22 cellular contexts compared by ENCODE assay signal in the genomic region with DNA sequence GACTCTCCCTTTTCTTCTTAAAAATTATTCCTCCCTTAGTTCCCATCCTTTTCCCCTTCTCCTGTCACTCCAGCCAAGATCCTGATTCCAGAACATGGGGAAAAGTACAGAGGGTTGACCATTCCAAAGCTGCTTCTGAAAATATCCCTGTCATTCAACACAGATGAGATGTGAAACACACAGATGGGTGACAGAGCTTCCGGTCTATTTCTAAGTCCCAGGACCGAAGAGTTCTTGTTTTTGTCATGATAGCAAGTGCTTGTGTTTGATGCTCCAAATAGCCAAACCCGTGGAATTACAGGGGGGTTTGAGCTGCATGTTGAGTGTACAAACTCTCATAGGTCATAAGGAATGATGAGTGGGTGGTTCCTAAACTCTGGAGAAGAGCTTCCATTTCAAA. TPM values are rescaled to one million over a fixed set of nuclear protein-coding genes. Genes with fewer than 3 reads are reported as not detected.
DNase-seq lines count a peak whose midpoint lies in the region; ATAC-seq and TF ChIP-seq lines count a peak whose summit lies in the region.
"Had no signal": no experiment of that assay in that cellular context is flagged by ENCODE, and none has a peak within 500 bp of the region (broad histone marks: within the 10 kb centered on the region; RNA-seq: fewer than 3 reads in every experiment).

No MANE protein-coding gene starts in this region.

- TF ChIP-seq POLR2A in heart left ventricle (IDR thresholded peaks at IDR 0.05), result no peak
- TF ChIP-seq POLR2A in body of pancreas (IDR thresholded peaks at IDR 0.05), result no peak

- peak overlapping the region in 1 of 5 experiments; percentile 2 for H3K4me3 Mint-ChIP-seq in brain
- H3K4me3 Mint-ChIP-seq in neural crest cell, result no peak overlapping the region
- H3K4me3 Mint-ChIP-seq: activated CD4-positive, alpha-beta memory T cell treated with anti-CD3 and anti-CD28 coated beads for 36 hours; T-helper 1 cell treated with Interleukin-12 subunit alpha and Interleukin-12 subunit beta and Interleukin-4 antibody, amounts not matched to agents 30 μg/mL and 1 μg/mL, for 36 hours had no signal

- peaks cover 3 to 79% (median 54%) of the 10 kb centered on the region in 12 donors for H3K4me1 ChIP-seq in heart left ventricle
- H3K4me1 ChIP-seq in urinary bladder (ENCODE audit: insufficient read depth), result no peaks in the 10 kb centered on the region
- peaks cover 46% of the 10 kb centered on the region for H3K4me1 ChIP-seq in body of pancreas
- H3K4me1 ChIP-seq: BE2C had no signal

- ATAC-seq in heart left ventricle (peak; percentile 60 to 79 (median 70)), body of pancreas (no peak)
- ATAC-seq: activated naive CD4-positive, alpha-beta T cell treated with anti-CD3 and anti-CD28 coated beads, Interleukin-2, amount 50 U/mL, for 72 hours; esophagus mucosa had no signal

- TF ChIP-seq CTCF in brain (conservative IDR thresholded peaks at IDR 0.05) (no peak), heart left ventricle (IDR thresholded peaks at IDR 0.05) (no peak), neural crest cell (conservative IDR thresholded peaks at IDR 0.05) (no peak), body of pancreas (IDR thresholded peaks at IDR 0.05) (no peak)

- H3K9me3 ChIP-seq in heart left ventricle, result peaks cover 0 to 2% (median 0%) of the 10 kb centered on the region in 12 donors
- no peaks in the 10 kb centered on the region for H3K9me3 ChIP-seq in body of pancreas
- H3K9me3 ChIP-seq: BE2C, Caco-2 had no signal

- intact Hi-C loops in heart left ventricle (cut with DNase I) (loop anchor here in 2 of 10 donors (5.0 to 10.0 kb wide), 2 partner anchors 42 to 50 kb away; no protein-coding TSS in a partner anchor), body of pancreas (cut with DNase I) (no loop called here)

- H3K27me3 ChIP-seq in heart left ventricle (no peaks in the 10 kb centered on the region), body of pancreas (no peaks in the 10 kb centered on the region)
- H3K27me3 ChIP-seq: BE2C had no signal

- no peaks in the 10 kb centered on the region for H3K36me3 Mint-ChIP-seq in brain
- H3K36me3 Mint-ChIP-seq in neural crest cell (ENCODE audit: low read depth), result peaks cover 10% of the 10 kb centered on the region
- H3K36me3 Mint-ChIP-seq: activated CD4-positive, alpha-beta memory T cell treated with anti-CD3 and anti-CD28 coated beads for 36 hours; activated naive CD4-positive, alpha-beta T cell treated with anti-CD3 and anti-CD28 coated beads, Interleukin-2, amount 50 U/mL, for 72 hours had no signal

- H3K36me3 ChIP-seq in heart left ventricle, result no peaks in the 10 kb centered on the region
- no peaks in the 10 kb centered on the region for H3K36me3 ChIP-seq in urinary bladder (ENCODE audit: insufficient read depth)
- no peaks in the 10 kb centered on the region for H3K36me3 ChIP-seq in body of pancreas (replicated peaks in 1 of 2; ENCODE audit: insufficient read depth in 1 of 2, low read depth in 2 of 2)
- H3K36me3 ChIP-seq: BE2C had no signal

- peak overlapping the region; percentile 38 to 92 (median 76) for H3K27ac ChIP-seq in heart left ventricle
- peak overlapping the region; percentile 61 for H3K27ac ChIP-seq in urinary bladder (ENCODE audit: low read depth)
- no peak overlapping the region for H3K27ac ChIP-seq in body of pancreas
- H3K27ac ChIP-seq: VCaP had no signal

- H3K4me3 ChIP-seq in heart left ventricle (no peak overlapping the region), urinary bladder (ENCODE audit: low read depth, low read length) (no peak overlapping the region), body of pancreas (no peak overlapping the region)

- H3K27me3 Mint-ChIP-seq in brain (no peaks in the 10 kb centered on the region), neural crest cell (ENCODE audit: low read depth) (no peaks in the 10 kb centered on the region)
- H3K27me3 Mint-ChIP-seq: activated CD4-positive, alpha-beta memory T cell treated with anti-CD3 and anti-CD28 coated beads for 36 hours had no signal

- 30 to 72% (median 45%) methylated on average over 3 of the region's 3 CpGs for WGBS in heart left ventricle, 4 donors
- WGBS in urinary bladder, result 43% methylated on average over 3 of the region's 3 CpGs
- 55 to 66% methylated on average over 3 of the region's 3 CpGs for whole genome bisulfite sequencing in body of pancreas, 2 donors

- H3K9me3 Mint-ChIP-seq in brain, result peaks cover 0 to 4% (median 0%) of the 10 kb centered on the region in 5 experiments
- H3K9me3 Mint-ChIP-seq in neural crest cell, result peaks cover 6% of the 10 kb centered on the region
- H3K9me3 Mint-ChIP-seq: activated CD4-positive, alpha-beta memory T cell treated with anti-CD3 and anti-CD28 coated beads for 36 hours; activated naive CD4-positive, alpha-beta T cell treated with anti-CD3 and anti-CD28 coated beads, Interleukin-2, amount 50 U/mL, for 72 hours; T-helper 1 cell treated with Interleukin-12 subunit alpha and Interleukin-12 subunit beta and Interleukin-4 antibody, amounts not matched to agents 30 μg/mL and 1 μg/mL, for 36 hours had no signal

- H3K4me1 Mint-ChIP-seq in brain, result peaks cover 61% of the 10 kb centered on the region
- H3K4me1 Mint-ChIP-seq in neural crest cell, result peaks cover 42% of the 10 kb centered on the region

- H3K27ac Mint-ChIP-seq in brain, result peak overlapping the region in 4 of 5 experiments; percentile 2 to 85 (median 72)
- peak overlapping the region; percentile 65 for H3K27ac Mint-ChIP-seq in neural crest cell (ENCODE audit: unreplicated experiment)
- H3K27ac Mint-ChIP-seq: activated CD4-positive, alpha-beta memory T cell treated with anti-CD3 and anti-CD28 coated beads for 36 hours; T-helper 1 cell treated with Interleukin-12 subunit alpha and Interleukin-12 subunit beta and Interleukin-4 antibody, amounts not matched to agents 30 μg/mL and 1 μg/mL, for 36 hours had no signal

- no peak for DNase-seq in heart left ventricle
- DNase-seq in neural crest cell (ENCODE audit: low read depth, low spot score), result no peak
- DNase-seq in body of pancreas, result no peak
- DNase-seq in retina, result no peak
- no peak for DNase-seq in hypothalamus (lab: John Stamatoyannopoulos, UW)
- DNase-seq: activated CD4-positive, alpha-beta memory T cell treated with anti-CD3 and anti-CD28 coated beads for 36 hours; activated T-cell treated with anti-CD3 and anti-CD28 coated beads, Interleukin-2, amount 50 U/mL, for 1 hour; BE2C; Caco-2; islet precursor cell; KG1; NCI-H1048; NCI-H2029 treated with DMSO at 0.1 percent for 48 hours; NCI-H526; SIG-M5; stimulated activated naive CD4-positive, alpha-beta T cell treated with Interleukin-2 at 50 U/mL for 16 hours had no signal

RNA-seq across cellular contexts. Expression of a gene that starts 57.9 kb away (rescaled TPM):
- polyA plus RNA-seq in brain (ENCODE audit: insufficient read depth, low read depth, low replicate concordance) (20.0 TPM), heart left ventricle (10 to 100 TPM; 22.7 to 48.3 TPM), urinary bladder (128 TPM)
- total RNA-seq in heart left ventricle (10 to 100 TPM; 42.1 to 99.2 (median 69.3) TPM), neural crest cell (36.2 and 40.0 TPM in 2 replicates), urinary bladder (69.8 TPM), body of pancreas (10 to 100 TPM; 32.0 to 33.7 TPM)

Comparison
In these comparisons a context has a peak if more than half of its experiments do, and no peak if none do; other contexts are left out.
1. H3K27ac ChIP-seq: peak in heart left ventricle (12 of 12) and urinary bladder (single experiment); none in body of pancreas (0 of 4).